In genomic region chr16:67305216-67306071, GRCh38 we compare ENCODE assay signal across 24 cellular contexts. TPM values are rescaled to one million over a fixed set of nuclear protein-coding genes. Genes with fewer than 3 reads are reported as not detected.
A peak's percentile ranks its signal among the peaks of the same experiment; 100 is the strongest.
DNase-seq lines count a peak whose midpoint lies in the region; ATAC-seq, FAIRE-seq and TF ChIP-seq lines count a peak whose summit lies in the region.
"Had no signal": no experiment of that assay in that cellular context is flagged by ENCODE, and none has a peak within 500 bp of the region (broad histone marks: within the 10 kb centered on the region; RNA-seq: fewer than 3 reads in every experiment).

No MANE protein-coding gene starts in this region.

- H3K4me1 ChIP-seq in OCI-LY7 (ENCODE audit: insufficient read depth, low read length, poor library complexity, severe bottlenecking) (no peaks in the 10 kb centered on the region), HepG2 (ENCODE audit: insufficient read depth, low read length) (0 out of 2 replicates have a peak, but pooled peaks cover 5% of the 10 kb centered on the region), SJCRH30 (peaks cover 12% of the 10 kb centered on the region), PC-9 (replicated peaks; ENCODE audit: insufficient read depth) (no peaks in the 10 kb centered on the region)
- H3K4me1 ChIP-seq: right lobe of liver had no signal

- BruUV-seq in OCI-LY7 (replicated peaks; lab: Mats Ljungman, UMichigan), result no TSS peak
- no TSS peak for BruUV-seq in HepG2 (replicated peaks; lab: Mats Ljungman, UMichigan)
- no TSS peak for BruUV-seq in PC-9 (replicated peaks; lab: Mats Ljungman, UMichigan)

- H3K4me3 ChIP-seq in OCI-LY7 (ENCODE audit: low read depth, low read length, poor library complexity, severe bottlenecking) (no peak overlapping the region), HepG2 (replicated peaks in 1 of 3; ENCODE audit: insufficient read depth in 1 of 3, low read depth in 2 of 3, low read length in 3 of 3) (no peak overlapping the region), SJCRH30 (no peak overlapping the region), PC-9 (no peak overlapping the region)
- H3K4me3 ChIP-seq: right lobe of liver had no signal

- no peaks in the 10 kb centered on the region for H3K9me3 ChIP-seq in OCI-LY7 (ENCODE audit: low read length)
- H3K9me3 ChIP-seq in HepG2 (ENCODE audit: low read length), result no peaks in the 10 kb centered on the region
- H3K9me3 ChIP-seq in SJCRH30 (replicated peaks), result no peaks in the 10 kb centered on the region; the same call in 1 of the 2 replicates
- no peaks in the 10 kb centered on the region for H3K9me3 ChIP-seq in PC-9 (ENCODE audit: insufficient read depth, low read depth)
- H3K9me3 ChIP-seq: right lobe of liver had no signal

- in situ Hi-C loops in HepG2 (cut with HindIII; ENCODE audit: extremely low pct_ligation_motif_present, low pct_unique_long_range_greater_than_20kb), result no loop called here

- H3K27ac ChIP-seq in OCI-LY7 (ENCODE audit: low read depth, low read length, poor library complexity, severe bottlenecking), result no peak overlapping the region
- no peak overlapping the region for H3K27ac ChIP-seq in HepG2 (ENCODE audit: extremely low read length, insufficient read depth, low read length)
- H3K27ac ChIP-seq in SJCRH30, result no peak overlapping the region
- no peak overlapping the region for H3K27ac ChIP-seq in PC-9
- H3K27ac ChIP-seq: right lobe of liver, VCaP had no signal

- 49% methylated on average over 13 of the region's 13 CpGs for WGBS in HepG2 (ENCODE audit: low lambda C conversion rate)

- intact Hi-C loops in OCI-LY7 (cut with micrococcal nuclease; ENCODE audit: unreplicated experiment), result no loop called here
- intact Hi-C loops in HepG2 (cut with micrococcal nuclease; ENCODE audit: unreplicated experiment), result no loop called here
- intact Hi-C loops in PC-9 (cut with micrococcal nuclease; ENCODE audit: unreplicated experiment), result no loop called here

- POLR2A ChIA-PET in OCI-LY7 (lab: Charles Lee) (no interaction called here), HepG2 (lab: Yijun Ruan, JAX) (interaction anchor here (0.6 kb wide), 1 partner anchor 463 kb away, joined by 3 read pairs; no protein-coding TSS in a partner anchor), PC-9 (lab: Charles Lee; ENCODE audit: unreplicated experiment) (no interaction called here)

- TF ChIP-seq EP300 in HepG2 (IDR thresholded peaks at IDR 0.05; ENCODE audit: low read depth in 2 of 2, low read length in 2 of 2) (no peak), HepG2 (CRISPR knock-in tag; IDR thresholded peaks at IDR 0.05; ENCODE audit: borderline replicate concordance) (no peak)

- no peak for TF ChIP-seq RAD21 in HepG2 (CRISPR knock-in tag; IDR thresholded peaks at IDR 0.05)

- H2AFZ ChIP-seq in OCI-LY7 (ENCODE audit: low read length), result no peak overlapping the region
- no peak overlapping the region for H2AFZ ChIP-seq in HepG2 (ENCODE audit: low read length)
- no peak overlapping the region for H2AFZ ChIP-seq in PC-9

- ATAC-seq in HepG2, result peak; percentile 25; the same call in 1 of the 3 replicates
- ATAC-seq: left lobe of liver, right lobe of liver, Right ventricle myocardium inferior had no signal

- no peaks in the 10 kb centered on the region for H3F3A ChIP-seq in PC-9 (ENCODE audit: insufficient read depth, low read depth)

- H3K4me2 ChIP-seq in OCI-LY7 (ENCODE audit: low read length) (no peak overlapping the region), HepG2 (ENCODE audit: low read depth, low read length) (no peak overlapping the region), PC-9 (no peak overlapping the region)

- no peak overlapping the region for H3K9ac ChIP-seq in HepG2 (ENCODE audit: insufficient read depth, low read depth, low read length)

- no peak for FAIRE-seq in HepG2 (lab: Jason Lieb, UNC)
- FAIRE-seq: endometrium, HTR-8/SVneo had no signal

- H3K27me3 ChIP-seq in HepG2 (ENCODE audit: control insufficient read depth in 1 of 2, insufficient read depth in 2 of 2, low read length in 2 of 2) (peaks cover 4 to 43% of the 10 kb centered on the region in 2 experiments; a peak in 3 of 5 replicates), SJCRH30 (no peaks in the 10 kb centered on the region), PC-9 (ENCODE audit: insufficient read depth, low read depth) (no peaks in the 10 kb centered on the region)
- H3K27me3 ChIP-seq: right lobe of liver had no signal

- TF ChIP-seq CTCF in GM12872 (IDR thresholded peaks at IDR 0.05; ENCODE audit: insufficient read depth, low read depth, low read length), result peak; percentile 15; the same call in 1 of the 3 replicates
- peak; percentile 55 for TF ChIP-seq CTCF in OCI-LY7 (conservative IDR thresholded peaks at IDR 0.05; ENCODE audit: low read length)
- peak; percentile 27 for TF ChIP-seq CTCF in HepG2 (CRISPR knock-in tag; IDR thresholded peaks at IDR 0.05)
- TF ChIP-seq CTCF in PC-9 (conservative IDR thresholded peaks at IDR 0.05), result no peak

- H3K36me3 ChIP-seq in OCI-LY7 (ENCODE audit: insufficient read depth, low read length), result no peaks in the 10 kb centered on the region
- H3K36me3 ChIP-seq in HepG2 (replicated peaks in 1 of 2; ENCODE audit: control insufficient read depth in 1 of 2, insufficient read depth in 2 of 2, low read length in 2 of 2), result no peaks in the 10 kb centered on the region
- no peaks in the 10 kb centered on the region for H3K36me3 ChIP-seq in SJCRH30
- no peaks in the 10 kb centered on the region for H3K36me3 ChIP-seq in PC-9 (ENCODE audit: low read depth)
- H3K36me3 ChIP-seq: right lobe of liver had no signal

- H3K9me2 ChIP-seq in OCI-LY7 (ENCODE audit: insufficient read depth, low read length), result no peaks in the 10 kb centered on the region
- no peaks in the 10 kb centered on the region for H3K9me2 ChIP-seq in PC-9 (ENCODE audit: insufficient read depth)

- CTCF ChIA-PET in OCI-LY7 (lab: Charles Lee; ENCODE audit: unreplicated experiment), result no interaction called here
- CTCF ChIA-PET in HepG2 (lab: Yijun Ruan, JAX; ENCODE audit: low intra/inter-chr PET ratio, low total read pairs), result no interaction called here
- CTCF ChIA-PET in PC-9 (lab: Charles Lee), result interaction anchor here (0.7 kb wide), 1 partner anchor 114 kb away, joined by 6 read pairs; no protein-coding TSS in a partner anchor

- DNase-seq in OCI-LY7 (ENCODE audit: low spot score) (no peak), HepG2 (ENCODE audit: low spot score) (no peak), NCI-H1436 treated with DMSO at 0.1 percent for 48 hours (lab: John Stamatoyannopoulos, UW) (no peak), SJCRH30 (no peak), PC-9 (no peak)
- DNase-seq: ACHN; activated CD4-positive, alpha-beta T cell treated with anti-CD3 and anti-CD28 coated beads for 48 hours; activated T-cell treated with anti-CD3 and anti-CD28 coated beads, Interleukin-2, amount 50 U/mL, for 1 hour; COR-L47; dermis blood vessel endothelial cell; hypothalamus; NCI-H146; NCI-H446 treated with DMSO at 0.1 percent for 48 hours; stimulated activated CD4-positive, alpha-beta T cell treated with anti-CD3 and anti-CD28 coated beads, Interleukin-2, amount 100 ng/mL, for 48 hours; trophoblast cell had no signal

- H3K79me2 ChIP-seq in OCI-LY7 (ENCODE audit: insufficient read depth, low read depth, low read length) (no peaks in the 10 kb centered on the region), HepG2 (ENCODE audit: insufficient read depth, low read length) (no peaks in the 10 kb centered on the region), PC-9 (ENCODE audit: low read depth) (no peaks in the 10 kb centered on the region)

- no peak for TF ChIP-seq POLR2A in HepG2 (IDR thresholded peaks at IDR 0.05; ENCODE audit: insufficient read depth in 1 of 2, low read depth in 2 of 2, low read length in 2 of 2)

- no peaks in the 10 kb centered on the region for H4K20me1 ChIP-seq in OCI-LY7 (ENCODE audit: insufficient read depth, low read length)
- H4K20me1 ChIP-seq in HepG2 (ENCODE audit: insufficient read depth, low read length), result no peaks in the 10 kb centered on the region
- H4K20me1 ChIP-seq in PC-9 (ENCODE audit: insufficient read depth), result no peaks in the 10 kb centered on the region

RNA-seq across cellular contexts. Expression of gene KCTD19, which starts 21.1 kb away (rescaled TPM):
- total RNA-seq in OCI-LY7 (2014; rRNA removed; shearing (Covaris generic)), result not detected in 2 replicates
- total RNA-seq in OCI-LY7 (2022) (0.17 and 1.4 TPM in 2 replicates), HepG2 (2016; rRNA removed; fragmentation: Illumina TruSeq; extraction: Trizol) (not detected in 2 replicates), PC-9 (2021) (0.35 TPM in 1 of 2 replicates, not detected in the other)
- total RNA-seq in HepG2 (2016; cell fraction: cytosol; rRNA removed; fragmentation: Illumina TruSeq; extraction: Trizol; ENCODE audit: low read depth), result 0.10 TPM in 1 of 2 replicates, not detected in the other
- total RNA-seq in HepG2 (2016; cell fraction: insoluble cytoplasmic fraction; rRNA removed; fragmentation: Illumina TruSeq; extraction: Trizol), result not detected in 2 replicates
- 0.21 TPM in 1 of 2 replicates, not detected in the other for total RNA-seq in HepG2 (2016; cell fraction: membrane; rRNA removed; fragmentation: Illumina TruSeq; extraction: Trizol)
- not detected in 2 replicates for total RNA-seq in HepG2 (2016; cell fraction: nucleus; rRNA removed; fragmentation: Illumina TruSeq; extraction: Trizol)
- 0.16 TPM in 1 of 2 replicates, not detected in the other for polyA plus RNA-seq in HepG2 (2011; rRNA removed)
- polyA plus RNA-seq in HepG2 (2011; cell fraction: cytosol; rRNA removed), result not detected in 2 replicates
- 0.13 and 0.21 TPM in 2 replicates for polyA plus RNA-seq in HepG2 (2011; cell fraction: nucleus; rRNA removed)
- 0.04 and 0.20 TPM in 2 replicates for polyA plus RNA-seq in HepG2 (2012)
- not detected in 2 replicates for polyA plus RNA-seq in HepG2 (2016; cell fraction: cytosol; fragmentation: Illumina TruSeq; extraction: Trizol; ENCODE audit: low read depth)
- polyA plus RNA-seq in HepG2 (2016; cell fraction: insoluble cytoplasmic fraction; fragmentation: Illumina TruSeq; extraction: Trizol; ENCODE audit: low read depth), result not detected in 2 replicates
- polyA plus RNA-seq in HepG2 (2016; cell fraction: membrane; fragmentation: Illumina TruSeq; extraction: Trizol; ENCODE audit: low read depth), result not detected in 2 replicates
- not detected in 2 replicates for polyA plus RNA-seq in HepG2 (2016; cell fraction: nucleus; fragmentation: Illumina TruSeq; extraction: Trizol; ENCODE audit: insufficient read depth, low read depth)
- polyA minus RNA-seq in HepG2 (2011; rRNA and poly(A)+ RNA removed; ENCODE audit: low replicate concordance), result 0.72 TPM in 1 of 2 replicates, not detected in the other
- not detected in 2 replicates for polyA minus RNA-seq in HepG2 (2011; cell fraction: cytosol; rRNA and poly(A)+ RNA removed)
- 0.12 and 0.13 TPM in 2 replicates for polyA minus RNA-seq in HepG2 (2011; cell fraction: nucleus; rRNA and poly(A)+ RNA removed)
- total RNA-seq in SJCRH30 (2014; rRNA removed; shearing (Covaris generic)), result 0.04 TPM in 1 of 2 replicates, not detected in the other
- total RNA-seq: left lobe of liver, right lobe of liver, Right ventricle myocardium inferior had no signal
- polyA plus RNA-seq: fibroblast of lung had no signal

RNA-seq across cellular contexts. Expression of gene LRRC36, which starts 21.2 kb away (rescaled TPM):
- total RNA-seq in OCI-LY7 (2014; rRNA removed; shearing (Covaris generic)), result not detected in 2 replicates
- not detected in 2 replicates for total RNA-seq in OCI-LY7 (2022)
- total RNA-seq in HepG2 (2016; rRNA removed; fragmentation: Illumina TruSeq; extraction: Trizol), result 0.13 and 0.15 TPM in 2 replicates
- total RNA-seq in HepG2 (2016; cell fraction: cytosol; rRNA removed; fragmentation: Illumina TruSeq; extraction: Trizol; ENCODE audit: low read depth), result 0.71 and 0.79 TPM in 2 replicates
- 0.06 TPM in 1 of 2 replicates, not detected in the other for total RNA-seq in HepG2 (2016; cell fraction: insoluble cytoplasmic fraction; rRNA removed; fragmentation: Illumina TruSeq; extraction: Trizol)
- 0.15 and 0.21 TPM in 2 replicates for total RNA-seq in HepG2 (2016; cell fraction: membrane; rRNA removed; fragmentation: Illumina TruSeq; extraction: Trizol)
- total RNA-seq in HepG2 (2016; cell fraction: nucleus; rRNA removed; fragmentation: Illumina TruSeq; extraction: Trizol), result not detected in 2 replicates
- 0.12 and 0.16 TPM in 2 replicates for polyA plus RNA-seq in HepG2 (2011; rRNA removed)
- polyA plus RNA-seq in HepG2 (2011; cell fraction: cytosol; rRNA removed), result 0.08 and 0.10 TPM in 2 replicates
- polyA plus RNA-seq in HepG2 (2011; cell fraction: nucleus; rRNA removed), result 0.21 and 0.24 TPM in 2 replicates
- polyA plus RNA-seq in HepG2 (2012), result 0.19 and 0.27 TPM in 2 replicates
- 0.07 and 0.11 TPM in 2 replicates for polyA plus RNA-seq in HepG2 (2016; cell fraction: cytosol; fragmentation: Illumina TruSeq; extraction: Trizol; ENCODE audit: low read depth)
- polyA plus RNA-seq in HepG2 (2016; cell fraction: insoluble cytoplasmic fraction; fragmentation: Illumina TruSeq; extraction: Trizol; ENCODE audit: low read depth), result 0.14 TPM in 1 of 2 replicates, not detected in the other
- not detected in 2 replicates for polyA plus RNA-seq in HepG2 (2016; cell fraction: membrane; fragmentation: Illumina TruSeq; extraction: Trizol; ENCODE audit: low read depth)
- polyA plus RNA-seq in HepG2 (2016; cell fraction: nucleus; fragmentation: Illumina TruSeq; extraction: Trizol; ENCODE audit: insufficient read depth, low read depth), result 0.59 TPM in 1 of 2 replicates, not detected in the other
- not detected in 2 replicates for polyA minus RNA-seq in HepG2 (2011; rRNA and poly(A)+ RNA removed; ENCODE audit: low replicate concordance)
- polyA minus RNA-seq in HepG2 (2011; cell fraction: cytosol; rRNA and poly(A)+ RNA removed), result not detected in 2 replicates
- polyA minus RNA-seq in HepG2 (2011; cell fraction: nucleus; rRNA and poly(A)+ RNA removed), result not detected in 2 replicates
- not detected in 2 replicates for total RNA-seq in SJCRH30 (2014; rRNA removed; shearing (Covaris generic))
- not detected in 2 replicates for total RNA-seq in PC-9 (2021)
- total RNA-seq: dermis blood vessel endothelial cell, right lobe of liver, Right ventricle myocardium inferior had no signal
- polyA plus RNA-seq: BJ had no signal

RNA-seq across cellular contexts. Expression of gene PLEKHG4, which starts 26.1 kb away (rescaled TPM):
- not detected in 2 replicates for total RNA-seq in OCI-LY7 (2014; rRNA removed; shearing (Covaris generic))
- total RNA-seq in OCI-LY7 (2022), result 0.51 and 1.3 TPM in 2 replicates
- total RNA-seq in HepG2 (2016; rRNA removed; fragmentation: Illumina TruSeq; extraction: Trizol), result 9.0 and 13.6 TPM in 2 replicates
- 1.0 and 1.9 TPM in 2 replicates for total RNA-seq in HepG2 (2016; cell fraction: cytosol; rRNA removed; fragmentation: Illumina TruSeq; extraction: Trizol; ENCODE audit: low read depth)
- total RNA-seq in HepG2 (2016; cell fraction: insoluble cytoplasmic fraction; rRNA removed; fragmentation: Illumina TruSeq; extraction: Trizol), result 8.8 and 11.1 TPM in 2 replicates
- total RNA-seq in HepG2 (2016; cell fraction: membrane; rRNA removed; fragmentation: Illumina TruSeq; extraction: Trizol), result 2.5 and 2.8 TPM in 2 replicates
- total RNA-seq in HepG2 (2016; cell fraction: nucleus; rRNA removed; fragmentation: Illumina TruSeq; extraction: Trizol), result 13.6 and 15.4 TPM in 2 replicates
- polyA plus RNA-seq in HepG2 (2011; rRNA removed), result 7.1 and 13.6 TPM in 2 replicates
- 3.8 and 5.1 TPM in 2 replicates for polyA plus RNA-seq in HepG2 (2011; cell fraction: cytosol; rRNA removed)
- 65.5 and 71.7 TPM in 2 replicates for polyA plus RNA-seq in HepG2 (2011; cell fraction: nucleus; rRNA removed)
- polyA plus RNA-seq in HepG2 (2012), result 4.8 and 7.4 TPM in 2 replicates
- polyA plus RNA-seq in HepG2 (2016; cell fraction: cytosol; fragmentation: Illumina TruSeq; extraction: Trizol; ENCODE audit: low read depth), result 0.52 and 0.53 TPM in 2 replicates
- 5.8 and 6.5 TPM in 2 replicates for polyA plus RNA-seq in HepG2 (2016; cell fraction: insoluble cytoplasmic fraction; fragmentation: Illumina TruSeq; extraction: Trizol; ENCODE audit: low read depth)
- 1.3 TPM in 2 replicates for polyA plus RNA-seq in HepG2 (2016; cell fraction: membrane; fragmentation: Illumina TruSeq; extraction: Trizol; ENCODE audit: low read depth)
- polyA plus RNA-seq in HepG2 (2016; cell fraction: nucleus; fragmentation: Illumina TruSeq; extraction: Trizol; ENCODE audit: insufficient read depth, low read depth), result 33.1 and 40.1 TPM in 2 replicates
- polyA minus RNA-seq in HepG2 (2011; rRNA and poly(A)+ RNA removed; ENCODE audit: low replicate concordance), result 17.3 and 27.5 TPM in 2 replicates
- polyA minus RNA-seq in HepG2 (2011; cell fraction: cytosol; rRNA and poly(A)+ RNA removed), result 3.0 and 10.6 TPM in 2 replicates
- polyA minus RNA-seq in HepG2 (2011; cell fraction: nucleus; rRNA and poly(A)+ RNA removed), result 8.5 and 10.2 TPM in 2 replicates
- 0.33 TPM in 1 of 2 replicates, not detected in the other for total RNA-seq in SJCRH30 (2014; rRNA removed; shearing (Covaris generic))
- total RNA-seq in PC-9 (2021), result 14.0 and 17.3 TPM in 2 replicates

RNA-seq across cellular contexts. Expression of gene SLC9A5, which starts 56.7 kb away (rescaled TPM):
- 0.36 and 2.7 TPM in 2 replicates for total RNA-seq in OCI-LY7 (2014; rRNA removed; shearing (Covaris generic))
- 3.6 and 4.2 TPM in 2 replicates for total RNA-seq in OCI-LY7 (2022)
- total RNA-seq in HepG2 (2016; rRNA removed; fragmentation: Illumina TruSeq; extraction: Trizol), result 0.15 and 0.58 TPM in 2 replicates
- total RNA-seq in HepG2 (2016; cell fraction: cytosol; rRNA removed; fragmentation: Illumina TruSeq; extraction: Trizol; ENCODE audit: low read depth), result 0.26 and 0.71 TPM in 2 replicates
- 0.13 and 0.69 TPM in 2 replicates for total RNA-seq in HepG2 (2016; cell fraction: insoluble cytoplasmic fraction; rRNA removed; fragmentation: Illumina TruSeq; extraction: Trizol)
- total RNA-seq in HepG2 (2016; cell fraction: membrane; rRNA removed; fragmentation: Illumina TruSeq; extraction: Trizol), result 0.21 and 0.46 TPM in 2 replicates
- 0.81 and 1.1 TPM in 2 replicates for total RNA-seq in HepG2 (2016; cell fraction: nucleus; rRNA removed; fragmentation: Illumina TruSeq; extraction: Trizol)
- polyA plus RNA-seq in HepG2 (2011; rRNA removed), result 1.4 and 1.5 TPM in 2 replicates
- 0.54 and 0.66 TPM in 2 replicates for polyA plus RNA-seq in HepG2 (2011; cell fraction: cytosol; rRNA removed)
- 11.5 and 16.1 TPM in 2 replicates for polyA plus RNA-seq in HepG2 (2011; cell fraction: nucleus; rRNA removed)
- polyA plus RNA-seq in HepG2 (2012), result 0.86 and 0.88 TPM in 2 replicates
- 0.06 and 0.33 TPM in 2 replicates for polyA plus RNA-seq in HepG2 (2016; cell fraction: cytosol; fragmentation: Illumina TruSeq; extraction: Trizol; ENCODE audit: low read depth)
- 0.11 and 0.30 TPM in 2 replicates for polyA plus RNA-seq in HepG2 (2016; cell fraction: insoluble cytoplasmic fraction; fragmentation: Illumina TruSeq; extraction: Trizol; ENCODE audit: low read depth)
- 0.14 and 0.19 TPM in 2 replicates for polyA plus RNA-seq in HepG2 (2016; cell fraction: membrane; fragmentation: Illumina TruSeq; extraction: Trizol; ENCODE audit: low read depth)
- 1.8 and 2.8 TPM in 2 replicates for polyA plus RNA-seq in HepG2 (2016; cell fraction: nucleus; fragmentation: Illumina TruSeq; extraction: Trizol; ENCODE audit: insufficient read depth, low read depth)
- polyA minus RNA-seq in HepG2 (2011; rRNA and poly(A)+ RNA removed; ENCODE audit: low replicate concordance), result 0.80 and 1.8 TPM in 2 replicates
- 0.20 TPM in 1 of 2 replicates, not detected in the other for polyA minus RNA-seq in HepG2 (2011; cell fraction: cytosol; rRNA and poly(A)+ RNA removed)
- 1.7 and 2.5 TPM in 2 replicates for polyA minus RNA-seq in HepG2 (2011; cell fraction: nucleus; rRNA and poly(A)+ RNA removed)
- total RNA-seq in SJCRH30 (2014; rRNA removed; shearing (Covaris generic)), result 1.4 and 1.7 TPM in 2 replicates
- 5.2 and 6.9 TPM in 2 replicates for total RNA-seq in PC-9 (2021)

RNA-seq across cellular contexts. Expression of gene FHOD1, which starts 58.2 kb away (rescaled TPM):
- total RNA-seq in OCI-LY7 (2014; rRNA removed; shearing (Covaris generic)), result 16.0 and 16.5 TPM in 2 replicates
- total RNA-seq in OCI-LY7 (2022) (44.1 and 55.0 TPM in 2 replicates), HepG2 (2016; rRNA removed; fragmentation: Illumina TruSeq; extraction: Trizol) (10.9 and 20.8 TPM in 2 replicates), PC-9 (2021) (58.2 and 60.0 TPM in 2 replicates)
- 5.1 and 5.8 TPM in 2 replicates for total RNA-seq in HepG2 (2016; cell fraction: cytosol; rRNA removed; fragmentation: Illumina TruSeq; extraction: Trizol; ENCODE audit: low read depth)
- 8.4 and 24.4 TPM in 2 replicates for total RNA-seq in HepG2 (2016; cell fraction: insoluble cytoplasmic fraction; rRNA removed; fragmentation: Illumina TruSeq; extraction: Trizol)
- 8.8 and 9.7 TPM in 2 replicates for total RNA-seq in HepG2 (2016; cell fraction: membrane; rRNA removed; fragmentation: Illumina TruSeq; extraction: Trizol)
- total RNA-seq in HepG2 (2016; cell fraction: nucleus; rRNA removed; fragmentation: Illumina TruSeq; extraction: Trizol), result 34.0 and 35.5 TPM in 2 replicates
- 15.0 and 20.0 TPM in 2 replicates for polyA plus RNA-seq in HepG2 (2011; rRNA removed)
- polyA plus RNA-seq in HepG2 (2011; cell fraction: cytosol; rRNA removed), result 3.6 and 6.2 TPM in 2 replicates
- 111 and 166 TPM in 2 replicates for polyA plus RNA-seq in HepG2 (2011; cell fraction: nucleus; rRNA removed)
- 18.8 and 19.0 TPM in 2 replicates for polyA plus RNA-seq in HepG2 (2012)
- 3.2 and 3.7 TPM in 2 replicates for polyA plus RNA-seq in HepG2 (2016; cell fraction: cytosol; fragmentation: Illumina TruSeq; extraction: Trizol; ENCODE audit: low read depth)
- 8.1 and 13.0 TPM in 2 replicates for polyA plus RNA-seq in HepG2 (2016; cell fraction: insoluble cytoplasmic fraction; fragmentation: Illumina TruSeq; extraction: Trizol; ENCODE audit: low read depth)
- 6.7 and 6.9 TPM in 2 replicates for polyA plus RNA-seq in HepG2 (2016; cell fraction: membrane; fragmentation: Illumina TruSeq; extraction: Trizol; ENCODE audit: low read depth)
- 97.6 and 114 TPM in 2 replicates for polyA plus RNA-seq in HepG2 (2016; cell fraction: nucleus; fragmentation: Illumina TruSeq; extraction: Trizol; ENCODE audit: insufficient read depth, low read depth)
- 13.4 and 16.3 TPM in 2 replicates for polyA minus RNA-seq in HepG2 (2011; rRNA and poly(A)+ RNA removed; ENCODE audit: low replicate concordance)
- polyA minus RNA-seq in HepG2 (2011; cell fraction: cytosol; rRNA and poly(A)+ RNA removed), result 7.6 and 12.0 TPM in 2 replicates
- 15.7 and 16.7 TPM in 2 replicates for polyA minus RNA-seq in HepG2 (2011; cell fraction: nucleus; rRNA and poly(A)+ RNA removed)
- 20.7 and 23.2 TPM in 2 replicates for total RNA-seq in SJCRH30 (2014; rRNA removed; shearing (Covaris generic))
